Comparison of ENCODE assay signal across 1 cellular context in genomic region chr1:27885114-27885528, GRCh38.
TF ChIP-seq lines count a peak whose summit lies in the region.

No MANE protein-coding gene starts in this region.

TF ChIP-seq in GM23338, 12 proteins besides CTCF, POLR2A, EP300 and RAD21 (continued from another document):
- no peak for TF ChIP-seq REST (IDR thresholded peaks at IDR 0.05; ENCODE audit: unreplicated experiment)
- no peak for TF ChIP-seq ZNF462 (CRISPR knock-in tag; IDR thresholded peaks at IDR 0.05)
